Comparison of ENCODE assay signal across 29 cellular contexts in the genomic region with DNA sequence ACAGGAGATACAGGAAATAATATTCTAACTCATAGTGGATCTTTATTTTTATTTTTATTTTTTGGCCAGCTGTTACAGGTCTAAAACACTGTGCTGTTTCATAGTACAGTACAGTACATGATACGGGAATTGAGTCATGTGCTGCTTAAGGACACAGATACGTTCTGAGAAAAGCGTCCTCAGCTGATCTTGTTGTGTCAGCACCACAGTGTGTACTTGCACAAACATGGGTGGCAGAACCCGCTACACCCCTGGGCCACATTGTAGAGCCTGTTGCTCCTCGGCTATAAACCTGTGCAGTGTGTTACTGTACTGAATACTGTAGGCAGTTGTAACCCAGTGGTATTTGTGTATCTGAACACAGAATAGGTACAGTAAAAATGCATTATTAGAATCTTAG.
DNase-seq lines count a peak whose midpoint lies in the region; ATAC-seq and TF ChIP-seq lines count a peak whose summit lies in the region.
"Had no signal": no experiment of that assay in that cellular context is flagged by ENCODE, and none has a peak within 500 bp of the region (broad histone marks: within the 10 kb centered on the region; RNA-seq: fewer than 3 reads in every experiment).

No MANE protein-coding gene starts in this region.

- no peaks in the 10 kb centered on the region for H3K9me3 Mint-ChIP-seq in activated CD4-positive, alpha-beta T cell treated with anti-CD3 and anti-CD28 coated beads for 36 hours (ENCODE audit: low read depth)
- H3K9me3 Mint-ChIP-seq in natural killer cell, result no peaks in the 10 kb centered on the region
- no peaks in the 10 kb centered on the region for H3K9me3 Mint-ChIP-seq in natural killer cell treated with Interleukin-12 subunit alpha and Interleukin-12 subunit beta and Interleukin-15 and Interleukin-18, amount 100 ng/mL, for 72 hours
- H3K9me3 Mint-ChIP-seq in activated T-helper 17 cell treated with anti-CD3 and anti-CD28 coated beads, Interleukin-2, amount 50 U/mL, for 72 hours, result no peaks in the 10 kb centered on the region
- no peaks in the 10 kb centered on the region for H3K9me3 Mint-ChIP-seq in stimulated activated effector memory CD8-positive, alpha-beta T cell treated with anti-CD3 and anti-CD28 coated beads, Interleukin-12 subunit alpha, Interleukin-12 subunit beta, amount 100 ng/mL, for 72 hours
- H3K9me3 Mint-ChIP-seq: CD4-positive, alpha-beta T cell; central memory CD8-positive, alpha-beta T cell; effector memory CD8-positive, alpha-beta T cell; GM23338 had no signal

- no peaks in the 10 kb centered on the region for H3K27me3 ChIP-seq in body of pancreas
- H3K27me3 ChIP-seq: right lobe of liver had no signal

- DNase-seq in activated CD4-positive, alpha-beta T cell treated with anti-CD3 and anti-CD28 coated beads for 36 hours, result peak; percentile 57
- DNase-seq in activated CD4-positive, alpha-beta T cell treated with anti-CD3 and anti-CD28 coated beads for 4 hours, result no peak
- DNase-seq in natural killer cell (peak; percentile 39), body of pancreas (no peak), glomerular visceral epithelial cell (ENCODE audit: extremely low spot score) (no peak)
- no peak for DNase-seq in natural killer cell treated with Interleukin-12 subunit alpha and Interleukin-12 subunit beta and Interleukin-15 and Interleukin-18, amount 100 ng/mL, for 72 hours (ENCODE audit: low spot score)
- DNase-seq in stimulated activated effector memory CD8-positive, alpha-beta T cell treated with anti-CD3 and anti-CD28 coated beads, Interleukin-12 subunit alpha, Interleukin-12 subunit beta, amount 100 ng/mL, for 72 hours (ENCODE audit: low spot score in 2 of 2), result no peak
- DNase-seq: AML-193; effector memory CD8-positive, alpha-beta T cell; erythroblast; glutamatergic neuron; HFFc6; islet precursor cell; Karpas-422; naive B cell; NCI-H2029; NCI-H226; NCI-H69; SHP77 treated with DMSO at 0.1 percent for 48 hours; spleen; stimulated activated naive CD4-positive, alpha-beta T cell had no signal

- intact Hi-C loops in activated CD4-positive, alpha-beta T cell treated with anti-CD3 and anti-CD28 coated beads for 36 hours (cut with DNase I, micrococcal nuclease), result loop anchor here (1.0 to 2.0 kb wide), 4 partner anchors 9 to 1907 kb away; no protein-coding TSS in a partner anchor
- intact Hi-C loops in natural killer cell (cut with micrococcal nuclease), result loop anchor here (1.0 kb wide), 1 partner anchor 9 kb away; no protein-coding TSS in a partner anchor
- intact Hi-C loops in body of pancreas (cut with DNase I), result no loop called here

- TF ChIP-seq CTCF in natural killer cell (IDR thresholded peaks at IDR 0.05), result no peak
- TF ChIP-seq CTCF in body of pancreas (IDR thresholded peaks at IDR 0.05), result no peak

- H3K4me3 ChIP-seq in body of pancreas, result no peak overlapping the region
- H3K4me3 ChIP-seq: GM23338, right lobe of liver, spleen had no signal

- H3K36me3 ChIP-seq in body of pancreas (replicated peaks in 1 of 2; ENCODE audit: insufficient read depth in 1 of 2, low read depth in 2 of 2), result no peaks in the 10 kb centered on the region
- H3K36me3 ChIP-seq: right lobe of liver, spleen had no signal

- H3K4me1 ChIP-seq in body of pancreas, result no peaks in the 10 kb centered on the region

- CTCF ChIA-PET in activated CD4-positive, alpha-beta T cell treated with anti-CD3 and anti-CD28 coated beads for 36 hours (lab: Charles Lee), result interaction anchor here (1.1 to 2.1 kb wide), 4 partner anchors 40 to 1908 kb away, joined by 3 to 6 read pairs (median 6); no protein-coding TSS in a partner anchor

- no peaks in the 10 kb centered on the region for H3K9me3 ChIP-seq in body of pancreas
- H3K9me3 ChIP-seq: right lobe of liver, spleen had no signal

- peak; percentile 32 for ATAC-seq in activated CD4-positive, alpha-beta T cell treated with anti-CD3 and anti-CD28 coated beads for 36 hours
- ATAC-seq in natural killer cell (peak in 1 of 3 donors; percentile 1), body of pancreas (no peak)
- ATAC-seq in natural killer cell treated with Interleukin-12 subunit alpha and Interleukin-12 subunit beta and Interleukin-15 and Interleukin-18, amount 100 ng/mL, for 72 hours, result no peak
- ATAC-seq in activated T-helper 17 cell treated with anti-CD3 and anti-CD28 coated beads, Interleukin-2, amount 50 U/mL, for 72 hours (replicated peaks), result peak; percentile 55
- peak; percentile 56 for ATAC-seq in stimulated activated effector memory CD8-positive, alpha-beta T cell treated with anti-CD3 and anti-CD28 coated beads, Interleukin-12 subunit alpha, Interleukin-12 subunit beta, amount 100 ng/mL, for 72 hours
- ATAC-seq: GM23338, Panc1, right lobe of liver had no signal

- POLR2A ChIA-PET in activated CD4-positive, alpha-beta T cell treated with anti-CD3 and anti-CD28 coated beads for 36 hours (lab: Charles Lee), result interaction anchor here (0.6 to 1.1 kb wide), 2 partner anchors 31 to 43 kb away, joined by 3 read pairs; no protein-coding TSS in a partner anchor

- no peak overlapping the region for H3K27ac Mint-ChIP-seq in activated CD4-positive, alpha-beta T cell treated with anti-CD3 and anti-CD28 coated beads for 36 hours
- no peak overlapping the region for H3K27ac Mint-ChIP-seq in natural killer cell
- H3K27ac Mint-ChIP-seq in natural killer cell treated with Interleukin-12 subunit alpha and Interleukin-12 subunit beta and Interleukin-15 and Interleukin-18, amount 100 ng/mL, for 72 hours, result no peak overlapping the region
- H3K27ac Mint-ChIP-seq in activated T-helper 17 cell treated with anti-CD3 and anti-CD28 coated beads, Interleukin-2, amount 50 U/mL, for 72 hours, result no peak overlapping the region
- no peak overlapping the region for H3K27ac Mint-ChIP-seq in stimulated activated effector memory CD8-positive, alpha-beta T cell treated with anti-CD3 and anti-CD28 coated beads, Interleukin-12 subunit alpha, Interleukin-12 subunit beta, amount 100 ng/mL, for 72 hours
- H3K27ac Mint-ChIP-seq: CD4-positive, alpha-beta T cell; effector memory CD8-positive, alpha-beta T cell; GM23338; HFFc6; mesothelial cell of epicardium; naive B cell; type B pancreatic cell had no signal

- no peaks in the 10 kb centered on the region for H3K36me3 Mint-ChIP-seq in activated CD4-positive, alpha-beta T cell treated with anti-CD3 and anti-CD28 coated beads for 36 hours (ENCODE audit: low read depth)
- H3K36me3 Mint-ChIP-seq in natural killer cell, result no peaks in the 10 kb centered on the region
- H3K36me3 Mint-ChIP-seq in natural killer cell treated with Interleukin-12 subunit alpha and Interleukin-12 subunit beta and Interleukin-15 and Interleukin-18, amount 100 ng/mL, for 72 hours, result no peaks in the 10 kb centered on the region
- no peaks in the 10 kb centered on the region for H3K36me3 Mint-ChIP-seq in activated T-helper 17 cell treated with anti-CD3 and anti-CD28 coated beads, Interleukin-2, amount 50 U/mL, for 72 hours (ENCODE audit: low read depth)
- no peaks in the 10 kb centered on the region for H3K36me3 Mint-ChIP-seq in stimulated activated effector memory CD8-positive, alpha-beta T cell treated with anti-CD3 and anti-CD28 coated beads, Interleukin-12 subunit alpha, Interleukin-12 subunit beta, amount 100 ng/mL, for 72 hours
- H3K36me3 Mint-ChIP-seq: naive B cell, type B pancreatic cell had no signal

- peaks cover 5% of the 10 kb centered on the region for H3K27me3 Mint-ChIP-seq in activated CD4-positive, alpha-beta T cell treated with anti-CD3 and anti-CD28 coated beads for 36 hours
- H3K27me3 Mint-ChIP-seq in natural killer cell (ENCODE audit: low read depth in 2 of 2), result no peaks in the 10 kb centered on the region
- H3K27me3 Mint-ChIP-seq in natural killer cell treated with Interleukin-12 subunit alpha and Interleukin-12 subunit beta and Interleukin-15 and Interleukin-18, amount 100 ng/mL, for 72 hours, result no peaks in the 10 kb centered on the region
- no peaks in the 10 kb centered on the region for H3K27me3 Mint-ChIP-seq in activated T-helper 17 cell treated with anti-CD3 and anti-CD28 coated beads, Interleukin-2, amount 50 U/mL, for 72 hours
- H3K27me3 Mint-ChIP-seq: central memory CD8-positive, alpha-beta T cell; type B pancreatic cell had no signal

- no peak for TF ChIP-seq POLR2A in body of pancreas (IDR thresholded peaks at IDR 0.05)

- H3K4me1 Mint-ChIP-seq in activated CD4-positive, alpha-beta T cell treated with anti-CD3 and anti-CD28 coated beads for 36 hours, result peaks cover 23% of the 10 kb centered on the region
- H3K4me1 Mint-ChIP-seq in natural killer cell, result peaks cover 23 to 27% of the 10 kb centered on the region in 2 donors
- H3K4me1 Mint-ChIP-seq in natural killer cell treated with Interleukin-12 subunit alpha and Interleukin-12 subunit beta and Interleukin-15 and Interleukin-18, amount 100 ng/mL, for 72 hours (ENCODE audit: low read depth in 2 of 2), result peaks cover 13 to 16% of the 10 kb centered on the region in 2 donors
- peaks cover 10% of the 10 kb centered on the region for H3K4me1 Mint-ChIP-seq in activated T-helper 17 cell treated with anti-CD3 and anti-CD28 coated beads, Interleukin-2, amount 50 U/mL, for 72 hours
- H3K4me1 Mint-ChIP-seq in stimulated activated effector memory CD8-positive, alpha-beta T cell treated with anti-CD3 and anti-CD28 coated beads, Interleukin-12 subunit alpha, Interleukin-12 subunit beta, amount 100 ng/mL, for 72 hours, result peaks cover 13% of the 10 kb centered on the region
- H3K4me1 Mint-ChIP-seq: GM23338, mesothelial cell of epicardium, naive B cell had no signal

- no peak overlapping the region for H3K27ac ChIP-seq in body of pancreas

- no peak overlapping the region for H3K4me3 Mint-ChIP-seq in activated CD4-positive, alpha-beta T cell treated with anti-CD3 and anti-CD28 coated beads for 36 hours
- no peak overlapping the region for H3K4me3 Mint-ChIP-seq in natural killer cell
- H3K4me3 Mint-ChIP-seq in natural killer cell treated with Interleukin-12 subunit alpha and Interleukin-12 subunit beta and Interleukin-15 and Interleukin-18, amount 100 ng/mL, for 72 hours, result no peak overlapping the region
- H3K4me3 Mint-ChIP-seq in activated T-helper 17 cell treated with anti-CD3 and anti-CD28 coated beads, Interleukin-2, amount 50 U/mL, for 72 hours, result no peak overlapping the region
- H3K4me3 Mint-ChIP-seq in stimulated activated effector memory CD8-positive, alpha-beta T cell treated with anti-CD3 and anti-CD28 coated beads, Interleukin-12 subunit alpha, Interleukin-12 subunit beta, amount 100 ng/mL, for 72 hours, result no peak overlapping the region
- H3K4me3 Mint-ChIP-seq: CD4-positive, alpha-beta T cell; central memory CD8-positive, alpha-beta T cell; effector memory CD8-positive, alpha-beta T cell; GM23338; HFFc6; mesothelial cell of epicardium; naive B cell; type B pancreatic cell had no signal

- WGBS in body of pancreas, 2 donors, result 39 to 62% methylated on average over 5 of the region's 5 CpGs

Comparison
In these comparisons a context has a peak if more than half of its experiments do, and no peak if none do; other contexts are left out.
1. DNase-seq: peak in activated CD4-positive, alpha-beta T cell treated with anti-CD3 and anti-CD28 coated beads for 36 hours (single experiment) and natural killer cell (single experiment); none in activated CD4-positive, alpha-beta T cell treated with anti-CD3 and anti-CD28 coated beads for 4 hours (0 of 2), natural killer cell treated with Interleukin-12 subunit alpha and Interleukin-12 subunit beta and Interleukin-15 and Interleukin-18, amount 100 ng/mL, for 72 hours (single experiment), stimulated activated effector memory CD8-positive, alpha-beta T cell treated with anti-CD3 and anti-CD28 coated beads, Interleukin-12 subunit alpha, Interleukin-12 subunit beta, amount 100 ng/mL, for 72 hours (0 of 2), body of pancreas (0 of 4) and glomerular visceral epithelial cell (single experiment).
2. ATAC-seq: peak in activated CD4-positive, alpha-beta T cell treated with anti-CD3 and anti-CD28 coated beads for 36 hours (single experiment), activated T-helper 17 cell treated with anti-CD3 and anti-CD28 coated beads, Interleukin-2, amount 50 U/mL, for 72 hours (single experiment) and stimulated activated effector memory CD8-positive, alpha-beta T cell treated with anti-CD3 and anti-CD28 coated beads, Interleukin-12 subunit alpha, Interleukin-12 subunit beta, amount 100 ng/mL, for 72 hours (single experiment); none in natural killer cell treated with Interleukin-12 subunit alpha and Interleukin-12 subunit beta and Interleukin-15 and Interleukin-18, amount 100 ng/mL, for 72 hours (0 of 2) and body of pancreas (single experiment).